In the genomic region with DNA sequence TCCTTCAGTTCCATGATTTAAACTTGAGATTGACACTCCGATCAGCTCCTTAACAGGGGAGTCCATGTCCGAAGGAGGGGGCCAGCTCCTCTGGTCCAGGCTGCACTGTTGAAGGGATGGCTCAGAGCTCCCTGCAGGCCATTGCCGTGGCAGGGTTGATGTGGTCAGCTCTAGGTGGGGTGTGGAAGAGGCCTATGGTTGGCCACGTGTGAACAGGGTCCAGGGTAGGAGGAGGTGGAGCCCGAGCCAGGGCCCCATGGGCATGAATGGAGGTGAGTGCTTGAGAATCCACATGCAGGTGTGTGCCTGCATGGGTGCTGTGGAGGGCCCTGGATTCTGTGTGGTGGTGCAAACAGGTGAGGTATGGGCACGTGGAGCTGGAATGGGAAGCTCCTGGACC, we compare ENCODE assay signal across 1 cellular context.
TF ChIP-seq lines count a peak whose summit lies in the region.

No MANE protein-coding gene starts in this region.

TF ChIP-seq in WTC11, 78 proteins besides CTCF, POLR2A, EP300 and RAD21:
- TF ChIP-seq ZNF281 (CRISPR knock-in tag; IDR thresholded peaks at IDR 0.05) (no peak), ATF2 (CRISPR knock-in tag; IDR thresholded peaks at IDR 0.05; ENCODE audit: borderline replicate concordance, low read depth) (no peak)
